Comparison of ENCODE assay signal across 19 cellular contexts in genomic region chr17:34644941-34645550, GRCh38.
DNase-seq lines count a peak whose midpoint lies in the region; ATAC-seq and TF ChIP-seq lines count a peak whose summit lies in the region.
"Had no signal": no experiment of that assay in that cellular context is flagged by ENCODE, and none has a peak within 500 bp of the region (broad histone marks: within the 10 kb centered on the region; RNA-seq: fewer than 3 reads in every experiment).

No MANE protein-coding gene starts in this region.

- H3K36me3 ChIP-seq in BLaER1 treated with 17β-estradiol and CSF1 and Interleukin-3, amounts not matched to agents 10 nM and 100 nM = no peaks in the 10 kb centered on the region
- H3K36me3 ChIP-seq in neuronal stem cell (replicated peaks in 1 of 2; ENCODE audit: control insufficient read depth in 2 of 2, insufficient read depth in 2 of 2, low read length in 2 of 2) = no peaks in the 10 kb centered on the region

- no peaks in the 10 kb centered on the region for H4K20me1 ChIP-seq in BLaER1 treated with 17β-estradiol and CSF1 and Interleukin-3, amounts not matched to agents 10 nM and 100 nM
- H4K20me1 ChIP-seq in H9 (ENCODE audit: control insufficient read depth, insufficient read depth, insufficient read length) = no peaks in the 10 kb centered on the region

- H3K36me3 Mint-ChIP-seq in H9 (ENCODE audit: insufficient read depth in 1 of 3, low read depth in 3 of 3) = no peaks in the 10 kb centered on the region; a peak in 1 of 7 replicates
- H3K36me3 Mint-ChIP-seq: CD4-positive, CD25-positive, alpha-beta regulatory T cell; T-cell had no signal

- H4K5ac ChIP-seq in H9 (ENCODE audit: insufficient read length, low read depth, low read length) = no peak overlapping the region

- H3K4me3 ChIP-seq in BLaER1 treated with 17β-estradiol and CSF1 and Interleukin-3, amounts not matched to agents 10 nM and 100 nM = no peak overlapping the region
- H3K4me3 ChIP-seq in neuronal stem cell (ENCODE audit: low read length in 2 of 2) = no peak overlapping the region

- no peak overlapping the region for H2BK20ac ChIP-seq in H9 (ENCODE audit: low read depth, low read length, poor library complexity, severe bottlenecking)

- H4K8ac ChIP-seq in H9 (replicated peaks; ENCODE audit: insufficient read length, low read depth, low read length) (no peak overlapping the region), neuronal stem cell (ENCODE audit: low read depth, low read length) (no peak overlapping the region)

- no peak overlapping the region for H3K9ac ChIP-seq in BLaER1 treated with 17β-estradiol and CSF1 and Interleukin-3, amounts not matched to agents 10 nM and 100 nM
- H3K9ac ChIP-seq in H9 (ENCODE audit: extremely low read depth, insufficient read length, low read length) (no peak overlapping the region), neuronal stem cell (ENCODE audit: low read depth, low read length, poor library complexity) (no peak overlapping the region)

- H2AFZ ChIP-seq in H9 (ENCODE audit: low read length) = no peak overlapping the region
- no peak overlapping the region for H2AFZ ChIP-seq in neuronal stem cell (ENCODE audit: low read length)

- no peak overlapping the region for H3K4me3 Mint-ChIP-seq in H9
- H3K4me3 Mint-ChIP-seq: HFFc6, T-cell had no signal

- peak overlapping the region in 6 of 11 experiments; percentile 10 to 38 (median 18); a peak in 7 of 22 replicates for H3K4me2 ChIP-seq in BLaER1 treated with 17β-estradiol and CSF1 and Interleukin-3, amounts not matched to agents 10 nM and 100 nM
- H3K4me2 ChIP-seq in H9 (ENCODE audit: insufficient read depth, insufficient read length, low read length) (no peak overlapping the region), neuronal stem cell (ENCODE audit: insufficient read depth, low read length, poor library complexity, severe bottlenecking) (no peak overlapping the region)

- no peak overlapping the region for H3T11ph ChIP-seq in H9 (ENCODE audit: low read length)

- DNase-seq in H9 (no peak), NCI-H82 treated with DMSO at 0.1 percent for 48 hours (lab: John Stamatoyannopoulos, UW; ENCODE audit: unreplicated experiment) (peak; percentile 69), neuronal stem cell (ENCODE audit: low spot score) (no peak), iPS-NIHi7 (ENCODE audit: extremely low spot score) (no peak)
- DNase-seq in activated T-cell treated with anti-CD3 and anti-CD28 coated beads, Interleukin-2, amount 50 U/mL, for 1 hour = no peak
- DNase-seq: AML-193; CD4-positive, CD25-positive, alpha-beta regulatory T cell; DMS 273 treated with DMSO at 0.1 percent for 48 hours; HFFc6; KG1; MV-4-11; NCI-H1417 treated with DMSO at 0.1 percent for 48 hours; NCI-H1930; NCI-H446; SHP77; T-cell had no signal

- H2BK12ac ChIP-seq in H9 (ENCODE audit: insufficient read length, low read depth, low read length) (no peak overlapping the region), neuronal stem cell (ENCODE audit: low read length) (no peak overlapping the region)

- H2BK120ac ChIP-seq in H9 (ENCODE audit: low read depth, low read length, poor library complexity, severe bottlenecking) (no peak overlapping the region), neuronal stem cell (ENCODE audit: low read depth, low read length) (no peak overlapping the region)

- no peak for ATAC-seq in HG03025 (IDR thresholded peaks at IDR 0.05; ENCODE audit: low FRiP score, unreplicated experiment)
- ATAC-seq: HepG2, T-cell had no signal

- H2BK15ac ChIP-seq in H9 (ENCODE audit: low read depth, low read length) = no peak overlapping the region
- H2BK15ac ChIP-seq in neuronal stem cell (ENCODE audit: low read length) = no peak overlapping the region

- no peak for TF ChIP-seq CTCF in H9 (conservative IDR thresholded peaks at IDR 0.05)

- H3K27me3 ChIP-seq in BLaER1 treated with 17β-estradiol and CSF1 and Interleukin-3, amounts not matched to agents 10 nM and 100 nM = no peaks in the 10 kb centered on the region
- H3K27me3 ChIP-seq in H9 (ENCODE audit: insufficient read depth, low read length) = no peaks in the 10 kb centered on the region; the same call in 1 of the 2 replicates
- peaks cover 0 to 11% (median 2%) of the 10 kb centered on the region in 3 experiments for H3K27me3 ChIP-seq in neuronal stem cell (ENCODE audit: control insufficient read depth in 3 of 3, insufficient read depth in 3 of 3, low read depth in 1 of 3, low read length in 3 of 3)

- no CpG with 5 or more reads among the region's 3 CpGs for WGBS in H9 (ENCODE audit: extremely low coverage, insufficient read length, low lambda C conversion rate)
- WGBS in neuronal stem cell (ENCODE audit: extremely low coverage in 2 of 2, insufficient read length in 2 of 2, insufficient replicate concordance in 1 of 2), 2 donors = no CpG with 5 or more reads among the region's 3 CpGs

- peaks cover 53% of the 10 kb centered on the region for H3K27me3 Mint-ChIP-seq in H9 (ENCODE audit: low read depth)

- no peaks in the 10 kb centered on the region for H3K79me2 ChIP-seq in H9 (ENCODE audit: insufficient read depth, low read length)

- no peaks in the 10 kb centered on the region; a peak in 1 of 22 replicates for H3K9me3 ChIP-seq in BLaER1 treated with 17β-estradiol and CSF1 and Interleukin-3, amounts not matched to agents 10 nM and 100 nM (replicated peaks in 1 of 11)
- H3K9me3 ChIP-seq in H9 (ENCODE audit: control insufficient read depth, low read depth, low read length) (no peaks in the 10 kb centered on the region), neuronal stem cell (replicated peaks in 1 of 2; ENCODE audit: control insufficient read depth in 2 of 2, insufficient read depth in 1 of 2, low read depth in 1 of 2, low read length in 2 of 2) (peaks cover 0 to 6% of the 10 kb centered on the region in 2 donors)

- peaks cover 3 to 6% of the 10 kb centered on the region in 2 experiments; a peak in 3 of 5 replicates for H3K9me3 Mint-ChIP-seq in H9
- H3K9me3 Mint-ChIP-seq: HFFc6, T-cell had no signal

- no peak overlapping the region for H3K56ac ChIP-seq in H9 (ENCODE audit: insufficient read length, low read depth, low read length)

- no peak overlapping the region for H4K91ac ChIP-seq in H9 (ENCODE audit: insufficient read length, low read depth, low read length)
- no peak overlapping the region for H4K91ac ChIP-seq in neuronal stem cell (ENCODE audit: low read depth, low read length, poor library complexity)

- H2BK5ac ChIP-seq in H9 (ENCODE audit: insufficient read length, low read length) (no peak overlapping the region), neuronal stem cell (ENCODE audit: low read length) (no peak overlapping the region)

- no peak overlapping the region for H3K27ac Mint-ChIP-seq in H9
- H3K27ac Mint-ChIP-seq: HFFc6, T-cell had no signal

- H3K23ac ChIP-seq in H9 (ENCODE audit: insufficient read length, low read depth, low read length) = no peak overlapping the region
- H3K23ac ChIP-seq in neuronal stem cell (ENCODE audit: low read depth, low read length, poor library complexity) = peak overlapping the region; percentile 22

- no peaks in the 10 kb centered on the region for H3K23me2 ChIP-seq in H9 (ENCODE audit: insufficient read length, low read depth, low read length, poor library complexity, severe bottlenecking)

- H3K18ac ChIP-seq in H9 (ENCODE audit: insufficient read length, low read depth, low read length) = no peak overlapping the region
- H3K18ac ChIP-seq in neuronal stem cell (ENCODE audit: low read length) = no peak overlapping the region

- H3K4me1 Mint-ChIP-seq in H9 = peaks cover 2 to 5% of the 10 kb centered on the region in 2 experiments
- H3K4me1 Mint-ChIP-seq: CD4-positive, CD25-positive, alpha-beta regulatory T cell; T-cell had no signal

- H3K4ac ChIP-seq in H9 (ENCODE audit: low read depth, low read length) (no peak overlapping the region), neuronal stem cell (ENCODE audit: low read length) (no peak overlapping the region)

- H3K14ac ChIP-seq in H9 (ENCODE audit: insufficient read depth, low read length) (peak overlapping the region; percentile 8; the same call in 1 of the 2 replicates), neuronal stem cell (ENCODE audit: low read length) (no peak overlapping the region)

- H3K4me1 ChIP-seq in BLaER1 treated with 17β-estradiol and CSF1 and Interleukin-3, amounts not matched to agents 10 nM and 100 nM = peaks cover 0 to 12% (median 0%) of the 10 kb centered on the region in 10 experiments; a peak in 4 of 20 replicates
- H3K4me1 ChIP-seq in H9 (ENCODE audit: insufficient read depth, low read length) (no peaks in the 10 kb centered on the region), neuronal stem cell (ENCODE audit: control insufficient read depth in 2 of 2, insufficient read depth in 1 of 2, low read depth in 1 of 2, low read length in 2 of 2) (no peaks in the 10 kb centered on the region)

- no peak overlapping the region for H3K27ac ChIP-seq in BLaER1 treated with 17β-estradiol and CSF1 and Interleukin-3, amounts not matched to agents 10 nM and 100 nM
- H3K27ac ChIP-seq in H9 (ENCODE audit: insufficient read length, low read depth, low read length) (no peak overlapping the region), neuronal stem cell (replicated peaks; ENCODE audit: low read length) (no peak overlapping the region)

- H3K79me1 ChIP-seq in H9 (ENCODE audit: insufficient read depth, low read depth, low read length, poor library complexity, severe bottlenecking) (no peaks in the 10 kb centered on the region), neuronal stem cell (ENCODE audit: low read depth, low read length) (no peaks in the 10 kb centered on the region)

- H2AK5ac ChIP-seq in H9 (ENCODE audit: insufficient read length, low read length) = no peak overlapping the region
- no peak overlapping the region for H2AK5ac ChIP-seq in neuronal stem cell (ENCODE audit: low read depth, low read length)

Comparison
In these comparisons a context has a peak if more than half of its experiments do, and no peak if none do; other contexts are left out.
1. H3K4me2 ChIP-seq: peak in BLaER1 treated with 17β-estradiol and CSF1 and Interleukin-3, amounts not matched to agents 10 nM and 100 nM (6 of 11); none in H9 (single experiment) and neuronal stem cell (single experiment).